24 cellular contexts compared by ENCODE assay signal in genomic region chr17:45915263-45915662, GRCh38.
"Had no signal": no experiment of that assay in that cellular context is flagged by ENCODE, and none has a peak within 500 bp of the region (broad histone marks: within the 10 kb centered on the region; RNA-seq: fewer than 3 reads in every experiment).

No MANE protein-coding gene starts in this region.

- H3K4me3 ChIP-seq: esophagus squamous epithelium, gastrocnemius medialis, left ventricle myocardium inferior, lung, mucosa of descending colon, ovary, thyroid gland had no signal

- H3K27ac ChIP-seq: epithelial cell of prostate, esophagus squamous epithelium, left ventricle myocardium inferior, ovary, thyroid gland had no signal

- H3K4me1 ChIP-seq: esophagus squamous epithelium, left ventricle myocardium inferior, thyroid gland had no signal

- FAIRE-seq: colon, islet of Langerhans, small intestine had no signal

- H3K9me3 ChIP-seq: ovary, thyroid gland had no signal

- DNase-seq: activated CD4-positive, alpha-beta T cell treated with anti-CD3 and anti-CD28 coated beads for 4 hours; activated CD4-positive, alpha-beta T cell treated with anti-CD3 and anti-CD28 coated beads, Interleukin-2, amount 50 U/mL, for 4 hours; activated naive CD4-positive, alpha-beta T cell; activated T-cell treated with anti-CD3 and anti-CD28 coated beads for 4 hours; activated T-cell treated with anti-CD3 and anti-CD28 coated beads, Interleukin-2, amount 50 U/mL, for 72 hours; dermis blood vessel endothelial cell; effector CD4-positive, alpha-beta T cell; esophagus squamous epithelium; gastrocnemius medialis; glutamatergic neuron; left ventricle myocardium inferior; mucosa of descending colon; nephron progenitor cell; ovary; small intestine; stimulated activated CD4-positive, alpha-beta T cell treated with anti-CD3 and anti-CD28 coated beads, Interleukin-4, amount 100 ng/mL, for 24 hours; thyroid gland had no signal

- H3K36me3 ChIP-seq: esophagus squamous epithelium, gastrocnemius medialis, left ventricle myocardium inferior, ovary, thyroid gland had no signal

- H3K27me3 ChIP-seq: gastrocnemius medialis, ovary, thyroid gland had no signal

- ATAC-seq: activated naive CD4-positive, alpha-beta T cell treated with anti-CD3 and anti-CD28 coated beads, Interleukin-2, amount 50 U/mL, for 72 hours; activated T-cell treated with anti-CD3 and anti-CD28 coated beads, Interleukin-2, amount 50 U/mL, for 72 hours; gastrocnemius medialis; mucosa of descending colon; sciatic nerve; stimulated activated effector memory CD8-positive, alpha-beta T cell treated with anti-CD3 and anti-CD28 coated beads, Interleukin-12 subunit alpha, Interleukin-12 subunit beta, amount 100 ng/mL, for 72 hours had no signal
